In genomic region chr1:178933709-178934573, GRCh38 we compare ENCODE assay signal across 16 cellular contexts.
DNase-seq lines count a peak whose midpoint lies in the region; ATAC-seq, FAIRE-seq and TF ChIP-seq lines count a peak whose summit lies in the region.
"Had no signal": no experiment of that assay in that cellular context is flagged by ENCODE, and none has a peak within 500 bp of the region (broad histone marks: within the 10 kb centered on the region; RNA-seq: fewer than 3 reads in every experiment).

No MANE protein-coding gene starts in this region.

- DNase-seq in OCI-M1 (lab: John Stamatoyannopoulos, UW) (peak; percentile 60), heart right ventricle (peak in 1 of 2 donors; percentile 18), substantia nigra (lab: John Stamatoyannopoulos, UW) (no peak), neural progenitor cell (ENCODE audit: low spot score) (no peak), urothelium cell line (ENCODE audit: low spot score) (no peak), ecto neural progenitor cell (ENCODE audit: low spot score) (no peak)
- DNase-seq in stimulated activated naive B cell treated with anti-CD40 and anti-IgM and Interleukin-4, amounts not matched to agents 10 μg/mL and 1 μg/mL and 100 μg/mL, for 72 hours = no peak
- DNase-seq: activated CD4-positive, alpha-beta T cell treated with anti-CD3 and anti-CD28 coated beads for 48 hours; CD4-positive, CD25-positive, alpha-beta regulatory T cell; central memory CD4-positive, alpha-beta T cell; GDM1; natural killer cell; NCI-H774; stimulated activated CD4-positive, alpha-beta T cell treated with anti-CD3 and anti-CD28 coated beads, Interleukin-12 subunit alpha, Interleukin-12 subunit beta, amount 100 ng/mL, for 4 hours; T-cell had no signal

- H3K36me3 ChIP-seq in heart right ventricle (no peaks in the 10 kb centered on the region), neural progenitor cell (no peaks in the 10 kb centered on the region)

- H3K9me3 Mint-ChIP-seq in stimulated activated naive B cell treated with anti-CD40 and anti-IgM and Interleukin-4, amounts not matched to agents 10 μg/mL and 1 μg/mL and 100 μg/mL, for 72 hours = no peaks in the 10 kb centered on the region
- H3K9me3 Mint-ChIP-seq in neural progenitor cell = no peaks in the 10 kb centered on the region
- H3K9me3 Mint-ChIP-seq: CD4-positive, CD25-positive, alpha-beta regulatory T cell; natural killer cell; T-cell had no signal

- H3K27ac ChIP-seq in heart right ventricle = peak overlapping the region in 8 of 10 donors; percentile 14 to 84 (median 78)
- H3K27ac ChIP-seq in substantia nigra (ENCODE audit: low read depth, low read length, poor library complexity, severe bottlenecking) = no peak overlapping the region
- no peak overlapping the region for H3K27ac ChIP-seq in neural progenitor cell

- H3K4me2 ChIP-seq in neural progenitor cell = no peak overlapping the region

- H3K79me2 ChIP-seq in neural progenitor cell (ENCODE audit: low read depth) = no peaks in the 10 kb centered on the region

- H3K36me3 Mint-ChIP-seq in stimulated activated naive B cell treated with anti-CD40 and anti-IgM and Interleukin-4, amounts not matched to agents 10 μg/mL and 1 μg/mL and 100 μg/mL, for 72 hours = no peaks in the 10 kb centered on the region
- H3K36me3 Mint-ChIP-seq in neural progenitor cell = no peaks in the 10 kb centered on the region
- H3K36me3 Mint-ChIP-seq: CD4-positive, CD25-positive, alpha-beta regulatory T cell; natural killer cell; T-cell had no signal

- ATAC-seq in HG02870 (IDR thresholded peaks at IDR 0.05; ENCODE audit: unreplicated experiment) (peak; percentile 55), heart right ventricle (peak in 6 of 8 donors; percentile 1 to 35 (median 16))
- ATAC-seq in stimulated activated naive B cell treated with anti-CD40 and anti-IgM and Interleukin-4, amounts not matched to agents 10 μg/mL and 1 μg/mL and 100 μg/mL, for 72 hours (replicated peaks) = peak in 1 of 2 donors; percentile 10
- ATAC-seq: T-cell had no signal

- H3K27me3 Mint-ChIP-seq in stimulated activated naive B cell treated with anti-CD40 and anti-IgM and Interleukin-4, amounts not matched to agents 10 μg/mL and 1 μg/mL and 100 μg/mL, for 72 hours = no peaks in the 10 kb centered on the region
- peaks cover 5% of the 10 kb centered on the region for H3K27me3 Mint-ChIP-seq in neural progenitor cell (ENCODE audit: insufficient read depth, low read depth)
- H3K27me3 Mint-ChIP-seq: CD4-positive, CD25-positive, alpha-beta regulatory T cell had no signal

- no peak for FAIRE-seq in urothelium cell line (lab: Jason Lieb, UNC)

- intact Hi-C loops in heart right ventricle (cut with DNase I) = loop anchor here in 3 of 10 donors (5.0 to 10.0 kb wide), 2 partner anchors 59 to 62 kb away; partner anchors contain the start of gene ANGPTL1 (in 3 of the 3)

- H3F3A ChIP-seq in neural progenitor cell (ENCODE audit: low read depth) = peaks cover 3% of the 10 kb centered on the region

- H3K4me1 ChIP-seq in heart right ventricle = peaks cover 18 to 63% (median 53%) of the 10 kb centered on the region in 9 donors
- H3K4me1 ChIP-seq in neural progenitor cell = peaks cover 23% of the 10 kb centered on the region

- H3K4me3 ChIP-seq in heart right ventricle (no peak overlapping the region), neural progenitor cell (no peak overlapping the region)

- H4K20me1 ChIP-seq in neural progenitor cell (ENCODE audit: low read depth) = no peaks in the 10 kb centered on the region

- no peak overlapping the region for H3K9ac ChIP-seq in neural progenitor cell

- H3K9me3 ChIP-seq in heart right ventricle = no peaks in the 10 kb centered on the region
- no peaks in the 10 kb centered on the region for H3K9me3 ChIP-seq in neural progenitor cell (ENCODE audit: low read depth)

- peaks cover 31 to 50% of the 10 kb centered on the region in 2 donors for H3K4me1 Mint-ChIP-seq in stimulated activated naive B cell treated with anti-CD40 and anti-IgM and Interleukin-4, amounts not matched to agents 10 μg/mL and 1 μg/mL and 100 μg/mL, for 72 hours
- H3K4me1 Mint-ChIP-seq in neural progenitor cell = peaks cover 43% of the 10 kb centered on the region
- H3K4me1 Mint-ChIP-seq: CD4-positive, CD25-positive, alpha-beta regulatory T cell had no signal

- no peak overlapping the region for H2AFZ ChIP-seq in neural progenitor cell (replicated peaks)

- TF ChIP-seq CTCF in heart right ventricle (IDR thresholded peaks at IDR 0.05) (no peak), neural progenitor cell (IDR thresholded peaks at IDR 0.05) (no peak)

- 69 to 82% methylated on average over 6 of the region's 6 CpGs for WGBS in heart right ventricle, 2 donors

- H3K27me3 ChIP-seq in heart right ventricle (no peaks in the 10 kb centered on the region), neural progenitor cell (no peaks in the 10 kb centered on the region)

- peak overlapping the region; percentile 37 for H3K27ac Mint-ChIP-seq in stimulated activated naive B cell treated with anti-CD40 and anti-IgM and Interleukin-4, amounts not matched to agents 10 μg/mL and 1 μg/mL and 100 μg/mL, for 72 hours
- no peak overlapping the region for H3K27ac Mint-ChIP-seq in neural progenitor cell
- H3K27ac Mint-ChIP-seq: CD4-positive, CD25-positive, alpha-beta regulatory T cell; natural killer cell; T-cell had no signal

- H3K4me3 Mint-ChIP-seq in stimulated activated naive B cell treated with anti-CD40 and anti-IgM and Interleukin-4, amounts not matched to agents 10 μg/mL and 1 μg/mL and 100 μg/mL, for 72 hours = no peak overlapping the region
- no peak overlapping the region for H3K4me3 Mint-ChIP-seq in neural progenitor cell
- H3K4me3 Mint-ChIP-seq: CD4-positive, CD25-positive, alpha-beta regulatory T cell; natural killer cell; T-cell had no signal

Comparison
In these comparisons a context has a peak if more than half of its experiments do, and no peak if none do; other contexts are left out.
1. H3K27ac ChIP-seq: peak in heart right ventricle (8 of 10); none in substantia nigra (single experiment) and neural progenitor cell (single experiment).